ENCODE assay signal across 29 cellular contexts in the genomic region with DNA sequence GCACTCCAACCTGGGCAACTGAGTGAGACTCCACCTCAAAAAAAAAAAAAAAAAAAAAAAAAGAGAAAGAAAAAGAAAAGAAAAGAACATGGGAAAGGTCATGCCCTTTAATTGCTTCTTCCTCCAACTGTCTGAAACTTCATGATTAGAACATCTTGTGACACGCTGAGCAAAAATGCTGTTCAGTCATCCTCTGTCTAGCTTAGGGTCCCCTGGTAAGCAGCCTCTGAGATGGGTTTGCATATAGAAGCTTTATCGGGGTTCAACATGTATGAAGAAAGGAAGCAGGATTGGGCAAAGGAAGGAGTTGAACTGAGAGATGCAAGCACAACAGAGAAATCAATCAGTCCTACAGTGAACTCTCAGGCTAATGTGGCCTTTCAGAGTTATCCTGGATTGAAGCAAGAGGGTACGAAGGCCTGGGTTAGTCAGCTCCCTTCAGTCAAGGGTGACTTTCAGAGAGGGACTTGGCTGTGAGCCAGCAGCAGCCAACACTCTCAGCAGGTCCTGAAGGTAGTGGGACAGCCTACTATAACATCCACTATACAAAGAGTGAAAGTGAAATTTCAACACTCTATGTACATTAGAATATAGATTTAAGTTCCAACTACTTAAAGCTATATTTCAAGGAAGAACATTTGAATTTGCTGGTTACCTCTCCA. TPM values are rescaled to one million over a fixed set of nuclear protein-coding genes. Genes with fewer than 3 reads are reported as not detected.
A peak's percentile ranks its signal among the peaks of the same experiment; 100 is the strongest.
DNase-seq lines count a peak whose midpoint lies in the region; ATAC-seq, FAIRE-seq and TF ChIP-seq lines count a peak whose summit lies in the region.
"Had no signal": no experiment of that assay in that cellular context is flagged by ENCODE, and none has a peak within 500 bp of the region (broad histone marks: within the 10 kb centered on the region; RNA-seq: fewer than 3 reads in every experiment).

No MANE protein-coding gene starts in this region.

- TF ChIP-seq EP300 in A549 (IDR thresholded peaks at IDR 0.05), result no peak
- TF ChIP-seq EP300 in H1 (IDR thresholded peaks at IDR 0.05; ENCODE audit: borderline replicate concordance in 1 of 2, low read depth in 2 of 2, low read length in 2 of 2), result no peak
- no peak for TF ChIP-seq EP300 in HepG2 (IDR thresholded peaks at IDR 0.05; ENCODE audit: low read depth in 2 of 2, low read length in 2 of 2)
- no peak for TF ChIP-seq EP300 in HepG2 (CRISPR knock-in tag; IDR thresholded peaks at IDR 0.05; ENCODE audit: borderline replicate concordance)

- intact Hi-C loops in HepG2 (cut with micrococcal nuclease; ENCODE audit: unreplicated experiment), result no loop called here

- H4K5ac ChIP-seq in H1 (ENCODE audit: insufficient read length, low read depth, low read length), result no peak overlapping the region

- TF ChIP-seq CTCF in A549 (IDR thresholded peaks at IDR 0.05) (no peak), H1 (IDR thresholded peaks at IDR 0.05; ENCODE audit: control extremely low read depth in 1 of 3, insufficient read depth in 1 of 3, low read depth in 1 of 3, low read length in 3 of 3) (no peak), HepG2 (CRISPR knock-in tag; IDR thresholded peaks at IDR 0.05) (no peak)

- H2AFZ ChIP-seq in H1 (ENCODE audit: low read length) (no peak overlapping the region), HepG2 (ENCODE audit: low read length) (no peak overlapping the region)
- H2AFZ ChIP-seq: GM23248 had no signal

- H4K20me1 ChIP-seq in H1 (replicated peaks in 1 of 2; ENCODE audit: control insufficient read depth in 1 of 2, insufficient read depth in 2 of 2, low read length in 2 of 2) (no peaks in the 10 kb centered on the region), HepG2 (ENCODE audit: insufficient read depth, low read length) (no peaks in the 10 kb centered on the region)

- H3K9me3 ChIP-seq in A549 (no peaks in the 10 kb centered on the region), H1 (ENCODE audit: insufficient read depth in 2 of 2, low read depth in 1 of 2, low read length in 1 of 2) (no peaks in the 10 kb centered on the region), HepG2 (ENCODE audit: low read length) (no peaks in the 10 kb centered on the region)
- H3K9me3 ChIP-seq: SJCRH30, suprapubic skin had no signal

- H3K14ac ChIP-seq in H1 (ENCODE audit: insufficient read length), result no peak overlapping the region

- CTCF ChIA-PET in A549 (lab: Yijun Ruan, JAX) (no interaction called here), H1 (lab: Charles Lee; ENCODE audit: partially characterized antibody) (interaction anchor here (0.7 kb wide), 1 partner anchor 35 kb away, joined by 3 read pairs; no protein-coding TSS in a partner anchor), HepG2 (lab: Yijun Ruan, JAX; ENCODE audit: low intra/inter-chr PET ratio, low total read pairs) (no interaction called here)

- no peak overlapping the region for H2BK12ac ChIP-seq in H1 (ENCODE audit: low read depth, low read length)

- no peak overlapping the region for H3K18ac ChIP-seq in H1 (ENCODE audit: extremely low read depth, low read length)

- in situ Hi-C loops in HepG2 (cut with HindIII; ENCODE audit: extremely low pct_ligation_motif_present, low pct_unique_long_range_greater_than_20kb), result no loop called here

- H3K4me3 ChIP-seq in A549, result no peak overlapping the region
- H3K4me3 ChIP-seq in H1 (ENCODE audit: extremely low read depth in 1 of 4, insufficient read depth in 2 of 4, low read depth in 3 of 4, low read length in 4 of 4), result no peak overlapping the region
- no peak overlapping the region for H3K4me3 ChIP-seq in HepG2 (replicated peaks in 1 of 3; ENCODE audit: insufficient read depth in 1 of 3, low read depth in 2 of 3, low read length in 3 of 3)
- H3K4me3 ChIP-seq: GM23248, SJCRH30, suprapubic skin had no signal

- peaks cover 7% of the 10 kb centered on the region; the same call in 2 of the 3 replicates for H3K4me1 ChIP-seq in A549
- no peaks in the 10 kb centered on the region for H3K4me1 ChIP-seq in H1 (replicated peaks in 1 of 4; ENCODE audit: control insufficient read depth in 3 of 4, insufficient read depth in 4 of 4, low read length in 3 of 4)
- peaks cover 48% of the 10 kb centered on the region for H3K4me1 ChIP-seq in HepG2 (ENCODE audit: insufficient read depth, low read length)
- H3K4me1 ChIP-seq: SJCRH30, suprapubic skin had no signal

- DNase-seq in DMS53 (lab: John Stamatoyannopoulos, UW), result peak; percentile 15
- no peak for DNase-seq in DMS53 treated with DMSO at 0.1 percent for 48 hours (lab: John Stamatoyannopoulos, UW; ENCODE audit: unreplicated experiment)
- DNase-seq in A549 (ENCODE audit: low read depth in 1 of 2, low spot score in 1 of 2), result no peak
- no peak for DNase-seq in H1 (ENCODE audit: low read depth in 1 of 2, low spot score in 2 of 2)
- no peak for DNase-seq in HepG2 (ENCODE audit: low spot score)
- no peak for DNase-seq in NOMO-1 treated with DMSO at 0.1 percent for 48 hours (lab: John Stamatoyannopoulos, UW; ENCODE audit: unreplicated experiment)
- no peak for DNase-seq in NCI-H2171 treated with DMSO at 0.1 percent for 48 hours (lab: John Stamatoyannopoulos, UW)
- DNase-seq: activated CD8-positive, alpha-beta memory T cell treated with anti-CD3 and anti-CD28 coated beads, Interleukin-2, amount 50 U/mL, for 4 hours; activated naive CD4-positive, alpha-beta T cell treated with anti-CD3 and anti-CD28 coated beads, Interleukin-2, amount 50 U/mL, for 16 hours; anterior cingulate cortex; CD4-positive, CD25-positive, alpha-beta regulatory T cell; effector CD4-positive, alpha-beta T cell; GM23248; mesendoderm; NCI-H1048; NCI-H1694 treated with DMSO at 0.1 percent for 48 hours; NCI-H2227 treated with DMSO at 0.1 percent for 48 hours; NK-92 treated with Interleukin-12 subunit alpha and Interleukin-12 subunit beta, amount 100 ng/mL, for 24 hours; stimulated activated CD4-positive, alpha-beta T cell treated with anti-CD3 and anti-CD28 coated beads, Interleukin-15, amount 100 ng/mL, for 24 hours; stimulated activated naive B cell treated with anti-CD40 and anti-IgM and Interleukin-4, amounts not matched to agents 10 μg/mL and 1 μg/mL and 100 μg/mL, for 72 hours had no signal

- no peak overlapping the region for H3K27ac ChIP-seq in A549
- H3K27ac ChIP-seq in H1 (ENCODE audit: low read depth, low read length), result no peak overlapping the region
- H3K27ac ChIP-seq in HepG2 (ENCODE audit: extremely low read length, insufficient read depth, low read length), result no peak overlapping the region
- H3K27ac ChIP-seq: 22Rv1, epithelial cell of prostate, GM23248, SJCRH30, suprapubic skin had no signal

- no peak overlapping the region for H3K4ac ChIP-seq in H1 (replicated peaks; ENCODE audit: insufficient read length, low read depth, low read length)

- FAIRE-seq in A549 (lab: Jason Lieb, UNC) (peak; percentile 63), H1 (lab: Jason Lieb, UNC) (no peak), HepG2 (lab: Jason Lieb, UNC) (no peak)
- FAIRE-seq: bronchial epithelial cell, colon had no signal

- H3K4me2 ChIP-seq in A549, result no peak overlapping the region
- H3K4me2 ChIP-seq in H1 (ENCODE audit: insufficient read depth in 1 of 2, low read depth in 2 of 2, low read length in 2 of 2), result no peak overlapping the region
- H3K4me2 ChIP-seq in HepG2 (ENCODE audit: low read depth, low read length), result no peak overlapping the region

- TF ChIP-seq POLR2A in A549 (IDR thresholded peaks at IDR 0.05; ENCODE audit: low read length), result no peak
- no peak for TF ChIP-seq POLR2A in H1 (IDR thresholded peaks at IDR 0.05; ENCODE audit: control extremely low read depth in 1 of 2, low read depth in 2 of 2, low read length in 2 of 2)
- TF ChIP-seq POLR2A in HepG2 (IDR thresholded peaks at IDR 0.05; ENCODE audit: insufficient read depth in 1 of 2, low read depth in 2 of 2, low read length in 2 of 2), result no peak

- 85% methylated on average over 3 of the region's 3 CpGs for WGBS in A549 (ENCODE audit: missing lambda C conversion rate)
- 89% methylated on average over 3 of the region's 3 CpGs; no CpG with 5 or more reads in 1 of the 2 experiments for WGBS in H1 (ENCODE audit: extremely low coverage in 1 of 2, insufficient coverage in 1 of 2, insufficient read length in 1 of 2, insufficient replicate concordance in 2 of 2, low coverage in 1 of 2, low lambda C conversion rate in 2 of 2, missing lambda C conversion rate in 1 of 2), 2 experiments
- 96% methylated on average over 3 of the region's 3 CpGs for WGBS in HepG2 (ENCODE audit: low lambda C conversion rate)

- no peaks in the 10 kb centered on the region for H3K79me2 ChIP-seq in H1 (ENCODE audit: control insufficient read depth in 1 of 2, insufficient read depth in 2 of 2, low read length in 2 of 2)
- H3K79me2 ChIP-seq in HepG2 (ENCODE audit: insufficient read depth, low read length), result no peaks in the 10 kb centered on the region

- POLR2A ChIA-PET in A549 (lab: Yijun Ruan, JAX) (no interaction called here), H1 (lab: Charles Lee; ENCODE audit: partially characterized antibody) (no interaction called here), HepG2 (lab: Yijun Ruan, JAX) (interaction anchor here (0.8 kb wide), 1 partner anchor 9 kb away, joined by 3 read pairs; no protein-coding TSS in a partner anchor)

- no TSS peak for BruUV-seq in HepG2 (replicated peaks; lab: Mats Ljungman, UMichigan)

- H3K23me2 ChIP-seq in H1 (ENCODE audit: low read depth, low read length), result no peaks in the 10 kb centered on the region

- no peak for ATAC-seq in A549
- ATAC-seq in HepG2, result peak; percentile 51; the same call in 2 of the 3 replicates
- ATAC-seq in HG03175 (IDR thresholded peaks at IDR 0.05; ENCODE audit: unreplicated experiment), result no peak
- ATAC-seq: Panc1; stimulated activated naive B cell treated with anti-CD40 and anti-IgM and Interleukin-4, amounts not matched to agents 10 μg/mL and 1 μg/mL and 100 μg/mL, for 72 hours had no signal

- no peak overlapping the region for H4K91ac ChIP-seq in H1 (replicated peaks; ENCODE audit: insufficient read length, low read length)

- no peak overlapping the region for H3K9ac ChIP-seq in H1 (replicated peaks in 1 of 4; ENCODE audit: extremely low read depth in 1 of 4, low read depth in 3 of 4, low read length in 3 of 4)
- no peak overlapping the region for H3K9ac ChIP-seq in HepG2 (ENCODE audit: insufficient read depth, low read depth, low read length)
- H3K9ac ChIP-seq: GM23248 had no signal

- no peak overlapping the region for H2BK20ac ChIP-seq in H1 (ENCODE audit: low read length)

- H3K27me3 ChIP-seq in H1 (replicated peaks in 1 of 4; ENCODE audit: control insufficient read depth in 3 of 4, extremely low read depth in 1 of 4, insufficient read depth in 3 of 4, low read length in 3 of 4) (no peaks in the 10 kb centered on the region), HepG2 (ENCODE audit: control insufficient read depth in 1 of 2, insufficient read depth in 2 of 2, low read length in 2 of 2) (no peaks in the 10 kb centered on the region)
- H3K27me3 ChIP-seq: SJCRH30, suprapubic skin had no signal

- no peak overlapping the region for H2AK5ac ChIP-seq in H1 (ENCODE audit: low read depth, low read length)

- H2BK120ac ChIP-seq in H1 (replicated peaks; ENCODE audit: low read depth, low read length), result no peak overlapping the region

- no peak overlapping the region for H3K56ac ChIP-seq in H1 (replicated peaks; ENCODE audit: insufficient read length, low read depth, low read length)

- H3K79me1 ChIP-seq in H1 (ENCODE audit: low read depth, low read length), result no peaks in the 10 kb centered on the region

- TF ChIP-seq RAD21 in A549 (conservative IDR thresholded peaks at IDR 0.05 in 1 of 2, IDR thresholded peaks at IDR 0.05 in 1 of 2), result no peak
- TF ChIP-seq RAD21 in H1 (IDR thresholded peaks at IDR 0.05 in 1 of 2, conservative IDR thresholded peaks at IDR 0.05 in 1 of 2; ENCODE audit: low read depth in 2 of 2, low read length in 2 of 2), result no peak
- TF ChIP-seq RAD21 in HepG2 (CRISPR knock-in tag; IDR thresholded peaks at IDR 0.05), result no peak

- peak overlapping the region; percentile 51; the same call in 1 of the 2 replicates for H4K8ac ChIP-seq in H1 (ENCODE audit: extremely low read depth, insufficient read depth, low read length)

- H3K36me3 ChIP-seq in H1 (ENCODE audit: control insufficient read depth in 2 of 4, insufficient read depth in 4 of 4, low read length in 3 of 4), result no peaks in the 10 kb centered on the region
- no peaks in the 10 kb centered on the region for H3K36me3 ChIP-seq in HepG2 (replicated peaks in 1 of 2; ENCODE audit: control insufficient read depth in 1 of 2, insufficient read depth in 2 of 2, low read length in 2 of 2)
- H3K36me3 ChIP-seq: SJCRH30, suprapubic skin had no signal

- no peak overlapping the region for H3K23ac ChIP-seq in H1 (ENCODE audit: insufficient read length)

- H2BK15ac ChIP-seq in H1 (ENCODE audit: low read length), result no peak overlapping the region

- H2BK5ac ChIP-seq in H1 (ENCODE audit: low read depth, low read length), result no peak overlapping the region

RNA-seq across cellular contexts. Expression of gene MAOB, which starts 11.4 kb away (rescaled TPM):
- 0.35 and 0.48 TPM in 2 replicates for polyA plus RNA-seq in A549 (2011; rRNA removed)
- polyA plus RNA-seq in A549 (2012; cell fraction: cytosol; rRNA removed), result 0.10 and 0.13 TPM in 2 replicates
- 0.07 TPM in 2 replicates for polyA plus RNA-seq in A549 (2012; cell fraction: nucleus; rRNA removed)
- polyA plus RNA-seq in A549 (2017; fragmentation: RNase III; extraction: RNeasy Plus Mini Kit Qiagen cat#74134 plus additional on column Dnase treatment), result 0.05 to 0.09 TPM (median 0.05 TPM) in 3 replicates
- 0.08 and 0.15 TPM in 2 replicates for polyA minus RNA-seq in A549 (2011; rRNA and poly(A)+ RNA removed)
- 0.69 and 0.73 TPM in 2 replicates for total RNA-seq in H1 (2021; fragmentation: NEBNext Ultra II Directional; extraction: Animal tissue kit (Norgen Biotek cat#: 25700))
- 0.96 and 1.1 TPM in 2 replicates for polyA plus RNA-seq in H1 (2011; rRNA removed)
- 1.2 TPM for polyA plus RNA-seq in H1 (2011; cell fraction: cytosol; rRNA removed)
- polyA plus RNA-seq in H1 (2011; cell fraction: nucleus; rRNA removed), result 0.31 TPM
- 0.76 to 1.5 TPM (median 1.1 TPM) in 4 replicates for polyA plus RNA-seq in H1 (2012, experiment 1 of 2)
- polyA plus RNA-seq in H1 (2012, experiment 2 of 2), result 0.68 TPM
- polyA plus RNA-seq in H1 (2013, experiment 1 of 2), result 0.65 TPM
- 0.46 TPM for polyA plus RNA-seq in H1 (2013, experiment 2 of 2)
- 0.76 and 0.78 TPM in 2 replicates for polyA minus RNA-seq in H1 (2011; rRNA and poly(A)+ RNA removed)
- polyA minus RNA-seq in H1 (2011; cell fraction: cytosol; rRNA and poly(A)+ RNA removed), result 0.73 TPM
- polyA minus RNA-seq in H1 (2011; cell fraction: nucleus; rRNA and poly(A)+ RNA removed), result not detected
- total RNA-seq in HepG2 (2016; rRNA removed; fragmentation: Illumina TruSeq; extraction: Trizol), result 11.0 and 22.5 TPM in 2 replicates
- 1.6 and 2.8 TPM in 2 replicates for total RNA-seq in HepG2 (2016; cell fraction: cytosol; rRNA removed; fragmentation: Illumina TruSeq; extraction: Trizol; ENCODE audit: low read depth)
- total RNA-seq in HepG2 (2016; cell fraction: insoluble cytoplasmic fraction; rRNA removed; fragmentation: Illumina TruSeq; extraction: Trizol), result 10.9 and 22.0 TPM in 2 replicates
- total RNA-seq in HepG2 (2016; cell fraction: membrane; rRNA removed; fragmentation: Illumina TruSeq; extraction: Trizol), result 5.7 and 6.7 TPM in 2 replicates
- 9.4 and 10.2 TPM in 2 replicates for total RNA-seq in HepG2 (2016; cell fraction: nucleus; rRNA removed; fragmentation: Illumina TruSeq; extraction: Trizol)
- polyA plus RNA-seq in HepG2 (2011; rRNA removed), result 12.8 and 19.0 TPM in 2 replicates
- 10.7 and 12.1 TPM in 2 replicates for polyA plus RNA-seq in HepG2 (2011; cell fraction: cytosol; rRNA removed)
- 4.2 and 5.1 TPM in 2 replicates for polyA plus RNA-seq in HepG2 (2011; cell fraction: nucleus; rRNA removed)
- 10.6 and 18.0 TPM in 2 replicates for polyA plus RNA-seq in HepG2 (2012)
- 3.8 and 4.0 TPM in 2 replicates for polyA plus RNA-seq in HepG2 (2016; cell fraction: cytosol; fragmentation: Illumina TruSeq; extraction: Trizol; ENCODE audit: low read depth)
- polyA plus RNA-seq in HepG2 (2016; cell fraction: insoluble cytoplasmic fraction; fragmentation: Illumina TruSeq; extraction: Trizol; ENCODE audit: low read depth), result 38.0 and 44.2 TPM in 2 replicates
- 8.5 and 9.0 TPM in 2 replicates for polyA plus RNA-seq in HepG2 (2016; cell fraction: membrane; fragmentation: Illumina TruSeq; extraction: Trizol; ENCODE audit: low read depth)
- polyA plus RNA-seq in HepG2 (2016; cell fraction: nucleus; fragmentation: Illumina TruSeq; extraction: Trizol; ENCODE audit: insufficient read depth, low read depth), result 18.1 and 19.9 TPM in 2 replicates
- polyA minus RNA-seq in HepG2 (2011; rRNA and poly(A)+ RNA removed; ENCODE audit: low replicate concordance), result 5.7 and 8.3 TPM in 2 replicates
- polyA minus RNA-seq in HepG2 (2011; cell fraction: cytosol; rRNA and poly(A)+ RNA removed), result 5.1 and 7.0 TPM in 2 replicates
- 3.9 and 4.6 TPM in 2 replicates for polyA minus RNA-seq in HepG2 (2011; cell fraction: nucleus; rRNA and poly(A)+ RNA removed)
- total RNA-seq: CD4-positive, CD25-positive, alpha-beta regulatory T cell; GM23248; myocyte; SJCRH30 had no signal
